In the genomic region with DNA sequence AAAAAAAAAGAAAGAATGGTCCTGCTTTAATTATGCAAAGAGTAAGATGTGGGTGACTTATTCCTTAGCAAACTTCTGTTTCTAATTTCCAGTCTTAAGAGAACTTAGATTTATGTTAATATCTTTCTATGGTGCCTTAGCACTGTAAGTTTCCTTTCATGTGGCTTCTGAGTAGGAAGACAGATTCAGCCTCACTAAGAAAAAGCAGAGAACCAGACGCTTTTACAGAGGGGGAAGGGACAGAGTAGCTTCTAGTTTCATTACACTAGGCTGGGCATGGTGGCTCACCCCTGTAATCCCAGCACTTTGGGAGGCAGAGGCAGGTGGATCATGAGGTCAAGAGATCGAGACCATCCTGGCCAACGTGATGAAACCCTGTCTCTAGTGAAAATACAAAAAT, we compare ENCODE assay signal across 16 cellular contexts.
"Had no signal": no experiment of that assay in that cellular context is flagged by ENCODE, and none has a peak within 500 bp of the region (broad histone marks: within the 10 kb centered on the region; RNA-seq: fewer than 3 reads in every experiment).

No MANE protein-coding gene starts in this region.

- DNase-seq: colonic mucosa; dermis blood vessel endothelial cell; esophagus squamous epithelium; foreskin fibroblast; glutamatergic neuron; islet precursor cell; mammary epithelial cell; nephron progenitor cell; posterior cingulate gyrus; sigmoid colon; stimulated activated naive CD4-positive, alpha-beta T cell treated with Interleukin-2 at 50 U/mL for 16 hours; trophoblast cell had no signal

- H3K27ac ChIP-seq: colonic mucosa, gastroesophageal sphincter, right atrium auricular region, sigmoid colon, skin epidermis had no signal

- H3K4me1 ChIP-seq: colonic mucosa had no signal

- H3K9me3 Mint-ChIP-seq: nephron progenitor cell had no signal

- ATAC-seq: gastroesophageal sphincter, left lobe of liver had no signal

- H3K27ac Mint-ChIP-seq: nephron progenitor cell had no signal

- H3K4me3 ChIP-seq: colonic mucosa, esophagus squamous epithelium, gastroesophageal sphincter, right atrium auricular region, sigmoid colon, skin epidermis had no signal

- H3K36me3 ChIP-seq: colonic mucosa had no signal

- H3K4me3 Mint-ChIP-seq: nephron progenitor cell had no signal

- H3K9me3 ChIP-seq: colonic mucosa, esophagus squamous epithelium, gastroesophageal sphincter, right atrium auricular region, sigmoid colon had no signal

- H3K27me3 ChIP-seq: colonic mucosa, esophagus squamous epithelium, gastroesophageal sphincter, right atrium auricular region, sigmoid colon had no signal
